17 cellular contexts compared by ENCODE assay signal in genomic region chr6:12118604-12119003, GRCh38.
DNase-seq lines count a peak whose midpoint lies in the region; ATAC-seq and TF ChIP-seq lines count a peak whose summit lies in the region.
"Had no signal": no experiment of that assay in that cellular context is flagged by ENCODE, and none has a peak within 500 bp of the region (broad histone marks: within the 10 kb centered on the region; RNA-seq: fewer than 3 reads in every experiment).

No MANE protein-coding gene starts in this region.

- H3K36me3 ChIP-seq in CD8-positive, alpha-beta T cell (ENCODE audit: insufficient read depth, low read length): peaks cover 12% of the 10 kb centered on the region
- peaks cover 0 to 34% of the 10 kb centered on the region in 2 donors for H3K36me3 ChIP-seq in left lung
- H3K36me3 ChIP-seq: adrenal gland had no signal

- no peak overlapping the region for H3K27ac ChIP-seq in CD8-positive, alpha-beta T cell (ENCODE audit: low read depth, low read length)
- no peak overlapping the region for H3K27ac ChIP-seq in left lung
- H3K27ac ChIP-seq: adrenal gland; BLaER1 treated with 17β-estradiol and CSF1 and Interleukin-3, amounts not matched to agents 10 nM and 100 nM; tibial artery; VCaP had no signal

- peaks cover 61% of the 10 kb centered on the region for H3K36me3 Mint-ChIP-seq in T-helper 1 cell treated with Interleukin-12 subunit alpha and Interleukin-12 subunit beta and Interleukin-4 antibody, amounts not matched to agents 30 μg/mL and 1 μg/mL, for 36 hours (ENCODE audit: low read depth)
- peaks cover 63% of the 10 kb centered on the region for H3K36me3 Mint-ChIP-seq in CD8-positive, alpha-beta T cell
- H3K36me3 Mint-ChIP-seq in T-helper 17 cell (ENCODE audit: low read depth) (peaks cover 9% of the 10 kb centered on the region), immature natural killer cell (peaks cover 29 to 47% (median 29%) of the 10 kb centered on the region in 3 donors)

- peaks cover 14% of the 10 kb centered on the region for H3K9me3 Mint-ChIP-seq in T-helper 1 cell treated with Interleukin-12 subunit alpha and Interleukin-12 subunit beta and Interleukin-4 antibody, amounts not matched to agents 30 μg/mL and 1 μg/mL, for 36 hours
- peaks cover 12% of the 10 kb centered on the region for H3K9me3 Mint-ChIP-seq in CD8-positive, alpha-beta T cell
- H3K9me3 Mint-ChIP-seq in immature natural killer cell: peaks cover 3 to 12% (median 6%) of the 10 kb centered on the region in 6 donors

- no peaks in the 10 kb centered on the region for H3K27me3 ChIP-seq in CD8-positive, alpha-beta T cell (ENCODE audit: insufficient read depth, low read length)
- no peaks in the 10 kb centered on the region for H3K27me3 ChIP-seq in left lung
- H3K27me3 ChIP-seq: adrenal gland; BLaER1 treated with 17β-estradiol and CSF1 and Interleukin-3, amounts not matched to agents 10 nM and 100 nM; tibial artery had no signal

- TF ChIP-seq CTCF in CD8-positive, alpha-beta T cell (IDR thresholded peaks at IDR 0.05): no peak
- TF ChIP-seq CTCF in left lung (IDR thresholded peaks at IDR 0.05): no peak

- intact Hi-C loops in CD8-positive, alpha-beta T cell (cut with DNase I, micrococcal nuclease): no loop called here
- intact Hi-C loops in left lung (cut with DNase I): no loop called here

- CTCF ChIA-PET in CD8-positive, alpha-beta T cell (lab: Charles Lee): no interaction called here

- POLR2A ChIA-PET in CD8-positive, alpha-beta T cell (lab: Charles Lee): no interaction called here

- H3K9me3 ChIP-seq in CD8-positive, alpha-beta T cell (ENCODE audit: low read length): no peaks in the 10 kb centered on the region
- H3K9me3 ChIP-seq in T-helper 17 cell (ENCODE audit: control insufficient read depth, low read length, poor library complexity, severe bottlenecking) (no peaks in the 10 kb centered on the region), left lung (peaks cover 0 to 5% of the 10 kb centered on the region in 2 donors)
- H3K9me3 ChIP-seq: adrenal gland had no signal

- H3K27me3 Mint-ChIP-seq in T-helper 1 cell treated with Interleukin-12 subunit alpha and Interleukin-12 subunit beta and Interleukin-4 antibody, amounts not matched to agents 30 μg/mL and 1 μg/mL, for 36 hours (ENCODE audit: low read depth): no peaks in the 10 kb centered on the region
- H3K27me3 Mint-ChIP-seq in CD8-positive, alpha-beta T cell (ENCODE audit: low read depth): no peaks in the 10 kb centered on the region
- H3K27me3 Mint-ChIP-seq in T-helper 17 cell (no peaks in the 10 kb centered on the region), immature natural killer cell (ENCODE audit: low read depth in 3 of 3) (peaks cover 1 to 2% (median 1%) of the 10 kb centered on the region in 3 donors)

- no peak overlapping the region for H3K4me3 ChIP-seq in CD8-positive, alpha-beta T cell (ENCODE audit: low read depth, low read length)
- H3K4me3 ChIP-seq in left lung: no peak overlapping the region
- H3K4me3 ChIP-seq: adrenal gland; BLaER1 treated with 17β-estradiol and CSF1 and Interleukin-3, amounts not matched to agents 10 nM and 100 nM; tibial artery had no signal

- H3K27ac Mint-ChIP-seq in T-helper 1 cell treated with Interleukin-12 subunit alpha and Interleukin-12 subunit beta and Interleukin-4 antibody, amounts not matched to agents 30 μg/mL and 1 μg/mL, for 36 hours: peak overlapping the region; percentile 82
- H3K27ac Mint-ChIP-seq in CD8-positive, alpha-beta T cell: peak overlapping the region; percentile 47
- H3K27ac Mint-ChIP-seq in T-helper 17 cell: peak overlapping the region; percentile 71
- H3K27ac Mint-ChIP-seq in immature natural killer cell: peak overlapping the region in 5 of 6 donors; percentile 8 to 86 (median 60)

- H3K4me3 Mint-ChIP-seq in T-helper 1 cell treated with Interleukin-12 subunit alpha and Interleukin-12 subunit beta and Interleukin-4 antibody, amounts not matched to agents 30 μg/mL and 1 μg/mL, for 36 hours: peak overlapping the region; percentile 61
- H3K4me3 Mint-ChIP-seq in CD8-positive, alpha-beta T cell: no peak overlapping the region
- H3K4me3 Mint-ChIP-seq in T-helper 17 cell (no peak overlapping the region), immature natural killer cell (peak overlapping the region in 1 of 5 donors; percentile 56)

- ATAC-seq in CD8-positive, alpha-beta T cell: no peak
- ATAC-seq in T-helper 17 cell (no peak), left lung (no peak), GM19035 (IDR thresholded peaks at IDR 0.05; ENCODE audit: unreplicated experiment) (no peak)
- ATAC-seq: Panc1 had no signal

- peaks cover 63% of the 10 kb centered on the region for H3K4me1 Mint-ChIP-seq in T-helper 1 cell treated with Interleukin-12 subunit alpha and Interleukin-12 subunit beta and Interleukin-4 antibody, amounts not matched to agents 30 μg/mL and 1 μg/mL, for 36 hours (ENCODE audit: low read depth)
- H3K4me1 Mint-ChIP-seq in CD8-positive, alpha-beta T cell (ENCODE audit: low read depth): peaks cover 41% of the 10 kb centered on the region
- H3K4me1 Mint-ChIP-seq in T-helper 17 cell (peaks cover 29% of the 10 kb centered on the region), immature natural killer cell (peaks cover 49 to 60% of the 10 kb centered on the region in 2 donors)

- no peak for DNase-seq in T-helper 1 cell
- no peak for DNase-seq in CD8-positive, alpha-beta T cell
- no peak for DNase-seq in T-helper 17 cell
- DNase-seq in immature natural killer cell: no peak
- DNase-seq in left lung: no peak
- no peak for DNase-seq in KG1 (lab: John Stamatoyannopoulos, UW)
- DNase-seq: activated CD8-positive, alpha-beta memory T cell treated with anti-CD3 and anti-CD28 coated beads, Interleukin-2, amount 50 U/mL, for 4 hours; adrenal gland; Kasumi-1; NCI-H2171; NCI-H748 treated with DMSO at 0.1 percent for 48 hours; tibial artery had no signal

- peaks cover 26% of the 10 kb centered on the region for H3K4me1 ChIP-seq in CD8-positive, alpha-beta T cell (ENCODE audit: insufficient read depth, low read length)
- H3K4me1 ChIP-seq in left lung: no peaks in the 10 kb centered on the region
- H3K4me1 ChIP-seq: adrenal gland, tibial artery had no signal
